Comparison of ENCODE assay signal across 17 cellular contexts in the genomic region with DNA sequence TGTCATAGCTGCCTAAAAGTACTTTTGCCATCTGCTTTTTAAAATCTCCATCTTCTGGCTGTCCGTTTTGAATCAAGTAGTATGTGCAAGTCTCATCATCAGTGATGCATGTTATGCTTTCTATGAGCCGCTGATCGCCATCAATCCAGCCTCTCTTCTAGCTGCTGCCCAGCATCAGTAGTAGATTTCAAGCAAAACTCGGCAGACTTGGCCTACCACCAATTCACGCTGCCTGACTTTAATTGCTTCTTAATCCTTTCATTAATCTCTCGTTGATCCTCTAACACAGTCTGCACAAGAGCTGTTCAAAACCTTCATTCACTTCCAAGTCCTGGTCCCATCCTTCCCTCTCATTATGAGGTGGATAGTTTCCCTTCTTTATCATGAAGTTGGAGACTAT.
DNase-seq lines count a peak whose midpoint lies in the region; ATAC-seq and TF ChIP-seq lines count a peak whose summit lies in the region.
"Had no signal": no experiment of that assay in that cellular context is flagged by ENCODE, and none has a peak within 500 bp of the region (broad histone marks: within the 10 kb centered on the region; RNA-seq: fewer than 3 reads in every experiment).

No MANE protein-coding gene starts in this region.

- H3K27ac ChIP-seq in PC-9 (no peak overlapping the region), gastroesophageal sphincter (no peak overlapping the region)
- H3K27ac ChIP-seq: BLaER1 treated with 17β-estradiol and CSF1 and Interleukin-3, amounts not matched to agents 10 nM and 100 nM; Peyer's patch had no signal

- H3K27me3 ChIP-seq in PC-9 (ENCODE audit: insufficient read depth, low read depth) (no peaks in the 10 kb centered on the region), gastroesophageal sphincter (no peaks in the 10 kb centered on the region)
- H3K27me3 ChIP-seq: BLaER1 treated with 17β-estradiol and CSF1 and Interleukin-3, amounts not matched to agents 10 nM and 100 nM; Peyer's patch had no signal

- H3F3A ChIP-seq in PC-9 (ENCODE audit: insufficient read depth, low read depth), result no peaks in the 10 kb centered on the region

- DNase-seq in DMS 273 treated with DMSO at 0.1 percent for 48 hours (lab: John Stamatoyannopoulos, UW) (peak; percentile 10), NCI-H446 (lab: John Stamatoyannopoulos, UW) (peak; percentile 35 to 76), PC-9 (no peak), mesenteric fat pad (ENCODE audit: low spot score) (no peak), erythroblast (lab: John Stamatoyannopoulos, UW) (no peak)
- no peak for DNase-seq in activated CD8-positive, alpha-beta memory T cell treated with anti-CD3 and anti-CD28 coated beads for 24 hours
- DNase-seq: ACHN; CD8-positive, alpha-beta T cell; DMS53; NCI-H1436; NCI-H2029 treated with DMSO at 0.1 percent for 48 hours; NCI-H2171 treated with DMSO at 0.1 percent for 48 hours; NCI-H748 treated with DMSO at 0.1 percent for 48 hours; Peyer's patch had no signal

- no peak for TF ChIP-seq EP300 in gastroesophageal sphincter (IDR thresholded peaks at IDR 0.05)

- 39 to 55% methylated on average over 6 of the region's 6 CpGs for WGBS in gastroesophageal sphincter (ENCODE audit: low coverage in 1 of 2), 2 donors

- H3K4me1 ChIP-seq in PC-9 (replicated peaks; ENCODE audit: insufficient read depth), result no peaks in the 10 kb centered on the region
- H3K4me1 ChIP-seq in gastroesophageal sphincter, result no peaks in the 10 kb centered on the region
- H3K4me1 ChIP-seq: BLaER1 treated with 17β-estradiol and CSF1 and Interleukin-3, amounts not matched to agents 10 nM and 100 nM; Peyer's patch had no signal

- no peak overlapping the region for H3K4me3 ChIP-seq in PC-9
- no peak overlapping the region for H3K4me3 ChIP-seq in gastroesophageal sphincter
- H3K4me3 ChIP-seq: BLaER1 treated with 17β-estradiol and CSF1 and Interleukin-3, amounts not matched to agents 10 nM and 100 nM; Peyer's patch had no signal

- intact Hi-C loops in PC-9 (cut with micrococcal nuclease; ENCODE audit: unreplicated experiment), result no loop called here

- CTCF ChIA-PET in PC-9 (lab: Charles Lee), result no interaction called here

- H3K4me2 ChIP-seq in PC-9, result no peak overlapping the region
- H3K4me2 ChIP-seq: BLaER1 treated with 17β-estradiol and CSF1 and Interleukin-3, amounts not matched to agents 10 nM and 100 nM had no signal

- peak overlapping the region; percentile 23; the same call in 1 of the 2 replicates for H2AFZ ChIP-seq in PC-9

- ATAC-seq in gastroesophageal sphincter, result no peak
- ATAC-seq: CD8-positive, alpha-beta T cell; SK-N-SH treated with all-trans-retinoic acid at 6 μM for 48 hours had no signal

- H3K9me2 ChIP-seq in PC-9 (ENCODE audit: insufficient read depth), result no peaks in the 10 kb centered on the region

- H3K36me3 ChIP-seq in PC-9 (ENCODE audit: low read depth) (no peaks in the 10 kb centered on the region), gastroesophageal sphincter (no peaks in the 10 kb centered on the region)
- H3K36me3 ChIP-seq: BLaER1 treated with 17β-estradiol and CSF1 and Interleukin-3, amounts not matched to agents 10 nM and 100 nM; Peyer's patch had no signal

- no peaks in the 10 kb centered on the region for H3K79me2 ChIP-seq in PC-9 (ENCODE audit: low read depth)

- H3K9me3 ChIP-seq in PC-9 (ENCODE audit: insufficient read depth, low read depth) (no peaks in the 10 kb centered on the region), gastroesophageal sphincter (no peaks in the 10 kb centered on the region)
- H3K9me3 ChIP-seq: BLaER1 treated with 17β-estradiol and CSF1 and Interleukin-3, amounts not matched to agents 10 nM and 100 nM; Peyer's patch had no signal

- no peaks in the 10 kb centered on the region for H4K20me1 ChIP-seq in PC-9 (ENCODE audit: insufficient read depth)
- H4K20me1 ChIP-seq: BLaER1 treated with 17β-estradiol and CSF1 and Interleukin-3, amounts not matched to agents 10 nM and 100 nM had no signal

- no TSS peak for BruUV-seq in PC-9 (replicated peaks; lab: Mats Ljungman, UMichigan)

- POLR2A ChIA-PET in PC-9 (lab: Charles Lee; ENCODE audit: unreplicated experiment), result no interaction called here

- TF ChIP-seq POLR2A in gastroesophageal sphincter (IDR thresholded peaks at IDR 0.05) (no peak), erythroblast (IDR thresholded peaks at IDR 0.05; ENCODE audit: low read length) (no peak)

- TF ChIP-seq CTCF in PC-9 (conservative IDR thresholded peaks at IDR 0.05) (no peak), gastroesophageal sphincter (IDR thresholded peaks at IDR 0.05) (no peak)

Comparison
In these comparisons a context has a peak if more than half of its experiments do, and no peak if none do; other contexts are left out.
1. DNase-seq: peak in DMS 273 treated with DMSO at 0.1 percent for 48 hours (single experiment) and NCI-H446 (2 of 2); none in PC-9 (0 of 2), activated CD8-positive, alpha-beta memory T cell treated with anti-CD3 and anti-CD28 coated beads for 24 hours (single experiment), mesenteric fat pad (single experiment) and erythroblast (0 of 2).